Comparison of ENCODE assay signal across 17 cellular contexts in genomic region chr6:15320683-15321082, GRCh38.
DNase-seq lines count a peak whose midpoint lies in the region; ATAC-seq, FAIRE-seq and TF ChIP-seq lines count a peak whose summit lies in the region.
"Had no signal": no experiment of that assay in that cellular context is flagged by ENCODE, and none has a peak within 500 bp of the region (broad histone marks: within the 10 kb centered on the region; RNA-seq: fewer than 3 reads in every experiment).

No MANE protein-coding gene starts in this region.

- no peaks in the 10 kb centered on the region for H3K27me3 Mint-ChIP-seq in activated naive CD4-positive, alpha-beta T cell treated with anti-CD3 and anti-CD28 coated beads for 36 hours (ENCODE audit: low read depth)
- no peaks in the 10 kb centered on the region for H3K27me3 Mint-ChIP-seq in natural killer cell treated with Interleukin-12 subunit alpha and Interleukin-12 subunit beta and Interleukin-15 and Interleukin-18, amount 100 ng/mL, for 72 hours

- no peak for TF ChIP-seq CTCF in bronchial epithelial cell (IDR thresholded peaks at IDR 0.05; ENCODE audit: insufficient read depth, low read length, severe bottlenecking)

- H3K4me1 Mint-ChIP-seq in activated naive CD4-positive, alpha-beta T cell treated with anti-CD3 and anti-CD28 coated beads for 36 hours (ENCODE audit: low read depth): peaks cover 89% of the 10 kb centered on the region
- H3K4me1 Mint-ChIP-seq in natural killer cell treated with Interleukin-12 subunit alpha and Interleukin-12 subunit beta and Interleukin-15 and Interleukin-18, amount 100 ng/mL, for 72 hours (ENCODE audit: low read depth in 2 of 2): peaks cover 76% of the 10 kb centered on the region in 2 donors

- FAIRE-seq in bronchial epithelial cell (lab: Jason Lieb, UNC): no peak

- no peaks in the 10 kb centered on the region for H3K27me3 ChIP-seq in bronchial epithelial cell (ENCODE audit: control insufficient read depth, insufficient read depth, low read length)
- H3K27me3 ChIP-seq: suprapubic skin had no signal

- peak overlapping the region; percentile 5 for H3K4me3 Mint-ChIP-seq in activated naive CD4-positive, alpha-beta T cell treated with anti-CD3 and anti-CD28 coated beads for 36 hours
- H3K4me3 Mint-ChIP-seq in natural killer cell treated with Interleukin-12 subunit alpha and Interleukin-12 subunit beta and Interleukin-15 and Interleukin-18, amount 100 ng/mL, for 72 hours: peak overlapping the region; percentile 23

- intact Hi-C loops in activated naive CD4-positive, alpha-beta T cell treated with anti-CD3 and anti-CD28 coated beads for 36 hours (cut with micrococcal nuclease): loop anchor here (10.0 kb wide), 2 partner anchors 304 to 814 kb away; no protein-coding TSS in a partner anchor

- H3K36me3 Mint-ChIP-seq in activated naive CD4-positive, alpha-beta T cell treated with anti-CD3 and anti-CD28 coated beads for 36 hours (ENCODE audit: low read depth): peaks cover 17% of the 10 kb centered on the region
- H3K36me3 Mint-ChIP-seq in natural killer cell treated with Interleukin-12 subunit alpha and Interleukin-12 subunit beta and Interleukin-15 and Interleukin-18, amount 100 ng/mL, for 72 hours: no peaks in the 10 kb centered on the region

- no peaks in the 10 kb centered on the region for H3K36me3 ChIP-seq in bronchial epithelial cell (ENCODE audit: control insufficient read depth, insufficient read depth, low read length)
- H3K36me3 ChIP-seq: left ventricle myocardium inferior, suprapubic skin had no signal

- peak overlapping the region; percentile 61 for H3K27ac Mint-ChIP-seq in activated naive CD4-positive, alpha-beta T cell treated with anti-CD3 and anti-CD28 coated beads for 36 hours
- H3K27ac Mint-ChIP-seq in natural killer cell treated with Interleukin-12 subunit alpha and Interleukin-12 subunit beta and Interleukin-15 and Interleukin-18, amount 100 ng/mL, for 72 hours: peak overlapping the region; percentile 54 to 82

- DNase-seq in activated naive CD4-positive, alpha-beta T cell treated with anti-CD3 and anti-CD28 coated beads for 36 hours: peak; percentile 58
- DNase-seq in activated naive CD4-positive, alpha-beta T cell treated with Interleukin-2 at 50 U/mL for 16 hours: no peak
- DNase-seq in OCI-M1 (lab: John Stamatoyannopoulos, UW) (peak; percentile 42), bronchial epithelial cell (ENCODE audit: low read depth) (peak; percentile 27), NOMO-1 (lab: John Stamatoyannopoulos, UW; ENCODE audit: unreplicated experiment in 2 of 2) (no peak), NCI-H1092 (lab: John Stamatoyannopoulos, UW) (no peak), NCI-H748 (lab: John Stamatoyannopoulos, UW; ENCODE audit: unreplicated experiment) (no peak)
- DNase-seq in natural killer cell treated with Interleukin-12 subunit alpha and Interleukin-12 subunit beta and Interleukin-15 and Interleukin-18, amount 100 ng/mL, for 72 hours (ENCODE audit: low spot score): no peak
- DNase-seq: activated effector memory CD4-positive, alpha-beta T cell treated with Interleukin-2 at 50 U/mL for 16 hours; left ventricle myocardium inferior; MV-4-11; NCI-H2029; stimulated activated CD4-positive, alpha-beta T cell treated with anti-CD3 and anti-CD28 coated beads, Interleukin-4, amount 100 ng/mL, for 1 hour had no signal

- no peaks in the 10 kb centered on the region for H3K9me3 Mint-ChIP-seq in activated naive CD4-positive, alpha-beta T cell treated with anti-CD3 and anti-CD28 coated beads for 36 hours
- no peaks in the 10 kb centered on the region for H3K9me3 Mint-ChIP-seq in natural killer cell treated with Interleukin-12 subunit alpha and Interleukin-12 subunit beta and Interleukin-15 and Interleukin-18, amount 100 ng/mL, for 72 hours

- ATAC-seq in natural killer cell treated with Interleukin-12 subunit alpha and Interleukin-12 subunit beta and Interleukin-15 and Interleukin-18, amount 100 ng/mL, for 72 hours: no peak
- ATAC-seq: sciatic nerve had no signal

- H3K4me3 ChIP-seq in bronchial epithelial cell (ENCODE audit: low read depth, low read length): no peak overlapping the region
- H3K4me3 ChIP-seq: coronary artery, left ventricle myocardium inferior, SK-N-MC, suprapubic skin had no signal

- CTCF ChIA-PET in activated naive CD4-positive, alpha-beta T cell treated with anti-CD3 and anti-CD28 coated beads for 36 hours (lab: Charles Lee): interaction anchor here (1.6 kb wide), 1 partner anchor 20 kb away, joined by 3 read pairs; no protein-coding TSS in a partner anchor

Comparison
In these comparisons a context has a peak if more than half of its experiments do, and no peak if none do; other contexts are left out.
1. DNase-seq: peak in activated naive CD4-positive, alpha-beta T cell treated with anti-CD3 and anti-CD28 coated beads for 36 hours (single experiment), OCI-M1 (single experiment) and bronchial epithelial cell (single experiment); none in activated naive CD4-positive, alpha-beta T cell treated with Interleukin-2 at 50 U/mL for 16 hours (single experiment), natural killer cell treated with Interleukin-12 subunit alpha and Interleukin-12 subunit beta and Interleukin-15 and Interleukin-18, amount 100 ng/mL, for 72 hours (single experiment), NOMO-1 (0 of 2), NCI-H1092 (single experiment) and NCI-H748 (single experiment).